Comparison of ENCODE assay signal across 15 cellular contexts in genomic region chr1:39090757-39091156, GRCh38.
"Had no signal": no experiment of that assay in that cellular context is flagged by ENCODE, and none has a peak within 500 bp of the region (broad histone marks: within the 10 kb centered on the region; RNA-seq: fewer than 3 reads in every experiment).

No MANE protein-coding gene starts in this region.

- H3K27me3 ChIP-seq: ovary, sigmoid colon, tibial artery had no signal

- H3K4me1 Mint-ChIP-seq: central memory CD8-positive, alpha-beta T cell had no signal

- ATAC-seq: activated T-helper 17 cell treated with anti-CD3 and anti-CD28 coated beads, Interleukin-2, amount 50 U/mL, for 72 hours; stimulated activated naive CD8-positive, alpha-beta T cell treated with anti-CD3 and anti-CD28 coated beads, Interleukin-15, Interleukin-2, amounts not matched to agents 100 U/mL and 50 U/mL, for 24 hours had no signal

- H3K27me3 Mint-ChIP-seq: activated T-helper 17 cell treated with anti-CD3 and anti-CD28 coated beads, Interleukin-2, amount 50 U/mL, for 72 hours; central memory CD8-positive, alpha-beta T cell had no signal

- H3K4me3 Mint-ChIP-seq: central memory CD8-positive, alpha-beta T cell had no signal

- DNase-seq: activated CD4-positive, alpha-beta T cell treated with anti-CD3 and anti-CD28 coated beads for 1 hour; activated CD4-positive, alpha-beta T cell treated with anti-CD3 and anti-CD28 coated beads, Interleukin-2, amount 50 U/mL, for 4 hours; activated naive CD4-positive, alpha-beta T cell treated with anti-CD3 and anti-CD28 coated beads, Interleukin-2, amount 50 U/mL, for 16 hours; cortex of kidney; effector CD8-positive, alpha-beta T cell; naive B cell; ovary; sigmoid colon; stimulated activated CD4-positive, alpha-beta T cell treated with anti-CD3 and anti-CD28 coated beads, Interleukin-2, amount 100 ng/mL, for 48 hours; stimulated activated naive CD8-positive, alpha-beta T cell treated with anti-CD3 and anti-CD28 coated beads, Interleukin-15, Interleukin-2, amounts not matched to agents 100 U/mL and 50 U/mL, for 24 hours; T-helper 1 cell had no signal

- H3K9me3 Mint-ChIP-seq: activated T-helper 17 cell treated with anti-CD3 and anti-CD28 coated beads, Interleukin-2, amount 50 U/mL, for 72 hours; central memory CD8-positive, alpha-beta T cell; naive B cell had no signal

- H3K4me3 ChIP-seq: lung, ovary, sigmoid colon, tibial artery had no signal

- H3K27ac Mint-ChIP-seq: activated T-helper 17 cell treated with anti-CD3 and anti-CD28 coated beads, Interleukin-2, amount 50 U/mL, for 72 hours; naive B cell had no signal

- H3K36me3 Mint-ChIP-seq: naive B cell had no signal

- H3K27ac ChIP-seq: ovary, tibial artery had no signal

- H3K9me3 ChIP-seq: ovary, sigmoid colon, tibial artery had no signal

- H3K36me3 ChIP-seq: ovary, sigmoid colon, tibial artery had no signal
